11 cellular contexts compared by ENCODE assay signal in the genomic region with DNA sequence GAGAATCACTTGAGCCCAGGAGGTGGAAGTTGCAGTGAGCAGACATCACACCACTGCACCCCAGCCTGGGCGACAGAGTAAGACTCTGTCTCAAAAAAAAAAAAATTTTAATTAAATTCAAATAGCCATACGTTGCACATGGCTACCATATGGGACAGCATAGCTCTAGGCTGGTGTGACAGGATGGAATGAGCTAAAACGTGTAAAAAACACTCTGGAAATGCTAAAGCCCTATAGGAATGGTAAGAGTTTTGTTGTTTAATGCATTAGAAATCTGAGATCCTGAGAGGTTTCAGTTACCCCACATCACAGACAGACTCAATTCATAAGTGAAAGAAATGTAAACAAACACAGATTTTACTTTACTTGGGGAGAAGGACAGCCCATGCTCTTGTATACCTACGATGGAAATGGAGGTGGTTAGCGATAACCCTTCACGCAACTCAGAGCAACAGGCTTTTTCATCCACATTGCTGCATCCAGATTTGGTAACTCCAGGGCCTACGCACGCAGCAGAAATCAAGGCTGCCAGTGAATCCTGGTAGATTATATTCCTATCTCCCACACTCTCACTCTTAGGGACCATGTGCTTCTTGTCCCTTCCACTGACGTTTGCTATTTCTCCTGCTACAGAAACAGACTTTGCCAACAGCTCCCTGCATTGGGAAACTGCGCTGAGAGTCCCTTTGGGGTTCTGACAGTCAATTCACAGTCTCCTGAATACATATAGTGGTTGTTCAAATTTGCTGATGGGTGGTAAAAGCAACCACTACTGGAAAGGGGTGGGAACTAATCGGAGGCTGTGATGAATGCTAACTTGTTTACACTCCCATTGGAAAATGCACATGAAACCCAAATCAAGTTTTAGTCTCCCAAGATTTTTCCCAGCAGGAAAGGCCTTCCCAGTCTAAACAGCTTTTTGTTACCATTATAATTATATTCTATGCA. TPM values are rescaled to one million over a fixed set of nuclear protein-coding genes. Genes with fewer than 3 reads are reported as not detected.
DNase-seq lines count a peak whose midpoint lies in the region; ATAC-seq and TF ChIP-seq lines count a peak whose summit lies in the region.
"Had no signal": no experiment of that assay in that cellular context is flagged by ENCODE, and none has a peak within 500 bp of the region (broad histone marks: within the 10 kb centered on the region; RNA-seq: fewer than 3 reads in every experiment).

No MANE protein-coding gene starts in this region.

- peaks cover 30% of the 10 kb centered on the region for H3K36me3 Mint-ChIP-seq in CD4-positive, CD25-positive, alpha-beta regulatory T cell

- H3K27me3 ChIP-seq in CD4-positive, CD25-positive, alpha-beta regulatory T cell (ENCODE audit: control insufficient read depth, insufficient read depth, low read length), result no peaks in the 10 kb centered on the region
- no peaks in the 10 kb centered on the region for H3K27me3 ChIP-seq in heart right ventricle
- no peaks in the 10 kb centered on the region for H3K27me3 ChIP-seq in psoas muscle (ENCODE audit: insufficient read depth in 3 of 3, low read length in 2 of 3)

- H3K27me3 Mint-ChIP-seq in CD4-positive, CD25-positive, alpha-beta regulatory T cell, result peaks cover 5% of the 10 kb centered on the region

- H3K9me3 Mint-ChIP-seq in CD4-positive, CD25-positive, alpha-beta regulatory T cell, result no peaks in the 10 kb centered on the region

- peak overlapping the region; percentile 24 for H3K27ac ChIP-seq in CD4-positive, CD25-positive, alpha-beta regulatory T cell (ENCODE audit: insufficient read depth, low read length, poor library complexity, severe bottlenecking)
- H3K27ac ChIP-seq in heart right ventricle (peak overlapping the region; percentile 37 to 97 (median 84)), psoas muscle (peak overlapping the region; percentile 85)
- H3K27ac ChIP-seq: C4-2B had no signal

- peaks cover 63% of the 10 kb centered on the region for H3K4me1 ChIP-seq in CD4-positive, CD25-positive, alpha-beta regulatory T cell (ENCODE audit: control insufficient read depth, insufficient read depth, low read length, poor library complexity, severe bottlenecking)
- peaks cover 10 to 83% (median 75%) of the 10 kb centered on the region in 9 donors for H3K4me1 ChIP-seq in heart right ventricle
- H3K4me1 ChIP-seq in psoas muscle, result peaks cover 45% of the 10 kb centered on the region

- no peak for ATAC-seq in CD4-positive, CD25-positive, alpha-beta regulatory T cell (ENCODE audit: low read depth in 2 of 2)
- peak in 1 of 8 donors; percentile 11 for ATAC-seq in heart right ventricle
- ATAC-seq in psoas muscle, result no peak
- ATAC-seq in GM21390 (IDR thresholded peaks at IDR 0.05; ENCODE audit: unreplicated experiment), result no peak
- no peak for ATAC-seq in HG02623 (IDR thresholded peaks at IDR 0.05; ENCODE audit: unreplicated experiment)
- no peak for ATAC-seq in HG03025 (IDR thresholded peaks at IDR 0.05; ENCODE audit: low FRiP score, unreplicated experiment)

- TF ChIP-seq CTCF in heart right ventricle (IDR thresholded peaks at IDR 0.05) (no peak), psoas muscle (IDR thresholded peaks at IDR 0.05) (no peak)

- no peak for DNase-seq in CD4-positive, CD25-positive, alpha-beta regulatory T cell
- DNase-seq in RPMI8226 (peak; percentile 50), heart right ventricle (no peak), psoas muscle (no peak), NCI-H345 treated with DMSO at 0.1 percent for 48 hours (lab: John Stamatoyannopoulos, UW; ENCODE audit: unreplicated experiment) (no peak)
- DNase-seq: hippocampal formation, NCI-H1092 had no signal

- peak overlapping the region in 1 of 3 donors; percentile 40 for H3K27ac Mint-ChIP-seq in CD4-positive, CD25-positive, alpha-beta regulatory T cell

- peaks cover 42% of the 10 kb centered on the region for H3K36me3 ChIP-seq in CD4-positive, CD25-positive, alpha-beta regulatory T cell (ENCODE audit: control insufficient read depth, insufficient read depth, low read length)
- H3K36me3 ChIP-seq in heart right ventricle, result peaks cover 0 to 43% (median 0%) of the 10 kb centered on the region in 9 donors
- H3K36me3 ChIP-seq in psoas muscle (ENCODE audit: insufficient read depth in 1 of 2, low read depth in 1 of 2), result no peaks in the 10 kb centered on the region

- H3K4me1 Mint-ChIP-seq in CD4-positive, CD25-positive, alpha-beta regulatory T cell, result peaks cover 23 to 84% (median 53%) of the 10 kb centered on the region in 4 donors

- H3K4me3 Mint-ChIP-seq in CD4-positive, CD25-positive, alpha-beta regulatory T cell, result peak overlapping the region; percentile 26 to 97 (median 63)

- H3K9me3 ChIP-seq in CD4-positive, CD25-positive, alpha-beta regulatory T cell (ENCODE audit: control insufficient read depth in 2 of 2, low read length in 2 of 2), result no peaks in the 10 kb centered on the region
- H3K9me3 ChIP-seq in heart right ventricle (no peaks in the 10 kb centered on the region), psoas muscle (no peaks in the 10 kb centered on the region)

- H3K4me3 ChIP-seq in CD4-positive, CD25-positive, alpha-beta regulatory T cell (ENCODE audit: low read depth, low read length), result peak overlapping the region; percentile 85
- H3K4me3 ChIP-seq in heart right ventricle (peak overlapping the region in 3 of 10 donors; percentile 1 to 97 (median 73)), psoas muscle (peak overlapping the region; percentile 90)

- WGBS in heart right ventricle, 2 donors, result 73 to 78% methylated on average over 11 of the region's 11 CpGs
- 68 to 77% (median 76%) methylated on average over 11 of the region's 11 CpGs for WGBS in psoas muscle, 3 donors

- intact Hi-C loops in heart right ventricle (cut with DNase I), result loop anchor here (2.0 to 5.0 kb wide), 4 partner anchors 42 to 62 kb away; no protein-coding TSS in a partner anchor
- intact Hi-C loops in psoas muscle (cut with DNase I), result loop anchor here (5.0 kb wide), 3 partner anchors 42 to 57 kb away; no protein-coding TSS in a partner anchor

RNA-seq across cellular contexts. Expression of a gene that starts 3.1 kb away (rescaled TPM):
- 68.6 TPM for total RNA-seq in CD4-positive, CD25-positive, alpha-beta regulatory T cell
- polyA plus RNA-seq in CD4-positive, CD25-positive, alpha-beta regulatory T cell, result 10 to 100 TPM; 24.7 to 40.1 (median 31.6) TPM
- total RNA-seq in heart right ventricle, result 10 to 100 TPM in 4 of 10 donors, 1 to 10 TPM in 6; 6.7 to 22.4 (median 9.4) TPM
- polyA plus RNA-seq in heart right ventricle, result 10 to 100 TPM in 1 of 2 donors, 1 to 10 TPM in 1; 9.9 to 11.4 TPM
- total RNA-seq in psoas muscle, result 10 to 100 TPM; 14.4 to 57.1 (median 23.6) TPM
- polyA plus RNA-seq in psoas muscle, result 10 to 100 TPM; 42.8 to 63.0 (median 59.2) TPM

Comparison
In these comparisons a context has a peak if more than half of its experiments do, and no peak if none do; other contexts are left out.
1. H3K27ac ChIP-seq: peak in every context shown above with its lines; median percentile 85 in psoas muscle; 84 in heart right ventricle; 24 in CD4-positive, CD25-positive, alpha-beta regulatory T cell.